Comparison of ENCODE assay signal across 8 cellular contexts in genomic region chr14:64762044-64763034, GRCh38. TPM values are rescaled to one million over a fixed set of nuclear protein-coding genes. Genes with fewer than 3 reads are reported as not detected.
DNase-seq lines count a peak whose midpoint lies in the region; ATAC-seq, FAIRE-seq and TF ChIP-seq lines count a peak whose summit lies in the region.

No MANE protein-coding gene starts in this region.

- no peaks in the 10 kb centered on the region for H3K27me3 ChIP-seq in CD4-positive, alpha-beta memory T cell (ENCODE audit: insufficient read depth, low read length)
- H3K27me3 ChIP-seq in MG63 (no peaks in the 10 kb centered on the region), SJSA1 (replicated peaks) (no peaks in the 10 kb centered on the region), bronchial epithelial cell (ENCODE audit: control insufficient read depth, insufficient read depth, low read length) (peaks cover under 1% of the 10 kb centered on the region)

- H3K36me3 Mint-ChIP-seq in CD4-positive, alpha-beta memory T cell = no peaks in the 10 kb centered on the region

- CTCF ChIA-PET in CD4-positive, alpha-beta memory T cell (lab: Charles Lee; ENCODE audit: partially characterized antibody) = interaction anchor here (0.8 to 4.9 kb wide), 21 partner anchors 9 to 418 kb away, joined by 3 to 98 read pairs (median 6); no protein-coding TSS in a partner anchor

- H3K9me3 Mint-ChIP-seq in CD4-positive, alpha-beta memory T cell = no peaks in the 10 kb centered on the region

- FAIRE-seq in bronchial epithelial cell (lab: Jason Lieb, UNC) = peak; percentile 84

- peak overlapping the region in 5 of 8 donors; percentile 12 to 70 (median 51) for H3K4me3 Mint-ChIP-seq in CD4-positive, alpha-beta memory T cell

- H3K27me3 Mint-ChIP-seq in CD4-positive, alpha-beta memory T cell = no peaks in the 10 kb centered on the region

- H3K4me1 ChIP-seq in CD4-positive, alpha-beta memory T cell (ENCODE audit: insufficient read depth, low read length) = peaks cover 85% of the 10 kb centered on the region
- H3K4me1 ChIP-seq in SJSA1 (replicated peaks) = peaks cover 75% of the 10 kb centered on the region

- intact Hi-C loops in CD4-positive, alpha-beta memory T cell (cut with micrococcal nuclease) = loop anchor here (5.0 kb wide), 1 partner anchor 130 kb away; no protein-coding TSS in a partner anchor

- no peaks in the 10 kb centered on the region for H3K9me3 ChIP-seq in CD4-positive, alpha-beta memory T cell (ENCODE audit: control insufficient read depth in 1 of 2, low read length in 2 of 2)
- H3K9me3 ChIP-seq in MG63 (no peaks in the 10 kb centered on the region), SJSA1 (replicated peaks) (no peaks in the 10 kb centered on the region)

- TF ChIP-seq CTCF in bronchial epithelial cell (IDR thresholded peaks at IDR 0.05; ENCODE audit: insufficient read depth, low read length, severe bottlenecking) = no peak

- POLR2A ChIA-PET in CD4-positive, alpha-beta memory T cell (lab: Charles Lee; ENCODE audit: partially characterized antibody) = interaction anchor here (1.3 to 9.1 kb wide), 7 partner anchors 9 to 89 kb away, joined by 4 to 108 read pairs (median 9); partner anchors contain the start of gene PLEKHG3

- peaks cover 63 to 91% (median 77%) of the 10 kb centered on the region in 4 donors for H3K4me1 Mint-ChIP-seq in CD4-positive, alpha-beta memory T cell

- no peaks in the 10 kb centered on the region for H3K36me3 ChIP-seq in CD4-positive, alpha-beta memory T cell (ENCODE audit: insufficient read depth, low read length)
- no peaks in the 10 kb centered on the region for H3K36me3 ChIP-seq in MG63
- H3K36me3 ChIP-seq in SJSA1 = no peaks in the 10 kb centered on the region
- no peaks in the 10 kb centered on the region for H3K36me3 ChIP-seq in bronchial epithelial cell (ENCODE audit: control insufficient read depth, insufficient read depth, low read length)

- H3K4me3 ChIP-seq in CD4-positive, alpha-beta memory T cell (ENCODE audit: low read length in 2 of 2) = no peak overlapping the region
- H3K4me3 ChIP-seq in MG63 (no peak overlapping the region), SJSA1 (no peak overlapping the region), bronchial epithelial cell (ENCODE audit: low read depth, low read length) (no peak overlapping the region)

- H3K27ac ChIP-seq in CD4-positive, alpha-beta memory T cell (ENCODE audit: low read depth, low read length) = no peak overlapping the region
- peak overlapping the region; percentile 36; the same call in 1 of the 2 replicates for H3K27ac ChIP-seq in SJSA1

- peak; percentile 55 to 69 (median 65) for DNase-seq in CD4-positive, alpha-beta memory T cell
- DNase-seq in MG63 (peak; percentile 82), SJSA1 (ENCODE audit: low read depth in 1 of 2, low spot score in 2 of 2) (peak; percentile 81 to 82), bronchial epithelial cell (ENCODE audit: low read depth) (peak; percentile 82), islet precursor cell (peak; percentile 83)
- peak; percentile 27 to 28 for DNase-seq in stimulated activated CD4-positive, alpha-beta T cell treated with anti-CD3 and anti-CD28 coated beads, Interleukin-1b, Interleukin-23, amount 100 ng/mL, for 4 hours (ENCODE audit: low read depth in 2 of 2)

- H3K27ac Mint-ChIP-seq in CD4-positive, alpha-beta memory T cell = peak overlapping the region in 6 of 7 donors; percentile 59 to 90 (median 82)

- ATAC-seq in HG02852 (IDR thresholded peaks at IDR 0.05; ENCODE audit: unreplicated experiment) (no peak), GM18907 (IDR thresholded peaks at IDR 0.05; ENCODE audit: unreplicated experiment) (no peak)

RNA-seq across cellular contexts. Expression of gene PLEKHG3, which starts 58.1 kb away (rescaled TPM):
- 10 to 100 TPM; 53.3 to 56.5 TPM for total RNA-seq in CD4-positive, alpha-beta memory T cell
- 10 to 100 TPM; 10.8 to 62.6 TPM for polyA plus RNA-seq in CD4-positive, alpha-beta memory T cell
- 20.2 and 24.1 TPM in 2 replicates for total RNA-seq in MG63 (2014; rRNA removed; shearing (Covaris generic); ENCODE audit: low replicate concordance)
- total RNA-seq in SJSA1 (2014; rRNA removed; shearing (Covaris generic)) = 34.6 and 79.5 TPM in 2 replicates
- 32.4 and 35.8 TPM in 2 replicates for total RNA-seq in bronchial epithelial cell

Comparison
In these comparisons a context has a peak if more than half of its experiments do, and no peak if none do; other contexts are left out.
1. DNase-seq: peak in every context shown above with its lines; median percentile 83 in islet precursor cell; 82 in MG63; 82 in bronchial epithelial cell; 82 in SJSA1; 65 in CD4-positive, alpha-beta memory T cell; 28 in stimulated activated CD4-positive, alpha-beta T cell treated with anti-CD3 and anti-CD28 coated beads, Interleukin-1b, Interleukin-23, amount 100 ng/mL, for 4 hours.